Comparison of ENCODE assay signal across 1 cellular context in the genomic region with DNA sequence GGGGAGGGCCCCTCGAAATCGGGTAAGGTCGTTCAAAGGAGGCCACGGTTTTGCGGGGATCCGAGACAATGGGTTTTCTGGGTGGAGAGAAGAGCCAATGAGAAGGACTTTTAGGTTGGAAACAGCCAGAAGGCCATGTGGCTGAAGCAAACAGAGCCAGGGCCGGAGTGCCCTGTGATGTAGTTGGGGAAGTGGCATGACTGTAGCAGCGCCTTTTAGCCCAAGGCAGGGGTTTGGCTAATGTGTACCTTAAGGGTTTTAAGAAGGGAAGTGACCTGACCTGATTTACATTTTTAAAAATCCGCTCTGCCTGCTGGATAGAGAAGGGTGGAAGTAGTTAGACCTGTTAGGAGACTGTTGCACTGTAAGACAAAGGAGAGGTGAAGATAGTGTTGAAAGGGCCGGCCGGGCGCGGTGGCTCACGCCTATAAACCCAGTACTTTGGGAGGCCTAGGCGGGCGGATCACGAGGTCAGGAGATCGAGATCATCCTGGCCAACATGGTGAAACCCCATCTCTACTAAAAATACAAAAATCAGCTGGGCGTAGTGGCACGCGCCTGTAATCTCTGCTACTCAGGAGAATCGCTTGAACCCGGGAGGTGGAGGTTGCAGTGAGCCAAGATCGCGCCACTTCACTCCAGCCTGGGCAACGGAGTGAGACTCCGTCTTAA.
A peak's percentile ranks its signal among the peaks of the same experiment; 100 is the strongest.
TF ChIP-seq lines count a peak whose summit lies in the region.

No MANE protein-coding gene starts in this region.

TF ChIP-seq in GM12878, 131 proteins besides CTCF, POLR2A, EP300 and RAD21 (continued from another document):
- TF ChIP-seq CUX1 (IDR thresholded peaks at IDR 0.05; ENCODE audit: insufficient replicate concordance, low read depth, low read length) (no peak), SMAD5 (IDR thresholded peaks at IDR 0.05; ENCODE audit: low read depth) (no peak), MLLT1 (IDR thresholded peaks at IDR 0.05) (peak; percentile 87), CHD1 (IDR thresholded peaks at IDR 0.05; ENCODE audit: low read depth, low read length) (no peak), MXI1 (IDR thresholded peaks at IDR 0.05; ENCODE audit: low read depth, low read length) (peak; percentile 43; the same call in 1 of the 2 replicates), EED (IDR thresholded peaks at IDR 0.05; ENCODE audit: low read depth) (no peak), SPI1 (IDR thresholded peaks at IDR 0.05; ENCODE audit: borderline replicate concordance, insufficient read depth, low read depth, low read length) (peak; percentile 59; the same call in 1 of the 2 replicates), NBN (IDR thresholded peaks at IDR 0.05) (peak; percentile 12; the same call in 1 of the 2 replicates), PML (IDR thresholded peaks at IDR 0.05; ENCODE audit: low read length) (0 out of 2 replicates have a peak, but pooled peaks have one; percentile 2), CBX5 (IDR thresholded peaks at IDR 0.05; ENCODE audit: low read depth) (no peak), KAT2A (conservative IDR thresholded peaks at IDR 0.05; ENCODE audit: control insufficient read depth, low read depth, low read length) (no peak), CEBPB (IDR thresholded peaks at IDR 0.05; ENCODE audit: borderline replicate concordance in 1 of 2, low read depth in 2 of 2, low read length in 2 of 2) (no peak), TCF12 (IDR thresholded peaks at IDR 0.05; ENCODE audit: low read depth, low read length) (no peak), RUNX3 (IDR thresholded peaks at IDR 0.05; ENCODE audit: low read length) (0 out of 2 replicates have a peak, but pooled peaks have one; percentile 19), RB1 (IDR thresholded peaks at IDR 0.05; ENCODE audit: borderline replicate concordance) (no peak)
- TF ChIP-seq, protein P1, sequence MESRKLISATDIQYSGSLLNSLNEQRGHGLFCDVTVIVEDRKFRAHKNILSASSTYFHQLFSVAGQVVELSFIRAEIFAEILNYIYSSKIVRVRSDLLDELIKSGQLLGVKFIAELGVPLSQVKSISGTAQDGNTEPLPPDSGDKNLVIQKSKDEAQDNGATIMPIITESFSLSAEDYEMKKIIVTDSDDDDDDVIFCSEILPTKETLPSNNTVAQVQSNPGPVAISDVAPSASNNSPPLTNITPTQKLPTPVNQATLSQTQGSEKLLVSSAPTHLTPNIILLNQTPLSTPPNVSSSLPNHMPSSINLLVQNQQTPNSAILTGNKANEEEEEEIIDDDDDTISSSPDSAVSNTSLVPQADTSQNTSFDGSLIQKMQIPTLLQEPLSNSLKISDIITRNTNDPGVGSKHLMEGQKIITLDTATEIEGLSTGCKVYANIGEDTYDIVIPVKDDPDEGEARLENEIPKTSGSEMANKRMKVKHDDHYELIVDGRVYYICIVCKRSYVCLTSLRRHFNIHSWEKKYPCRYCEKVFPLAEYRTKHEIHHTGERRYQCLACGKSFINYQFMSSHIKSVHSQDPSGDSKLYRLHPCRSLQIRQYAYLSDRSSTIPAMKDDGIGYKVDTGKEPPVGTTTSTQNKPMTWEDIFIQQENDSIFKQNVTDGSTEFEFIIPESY (IDR thresholded peaks at IDR 0.05), result 0 out of 2 replicates have a peak, but pooled peaks have one; percentile 35
